ENCODE assay signal across 11 cellular contexts in the genomic region with DNA sequence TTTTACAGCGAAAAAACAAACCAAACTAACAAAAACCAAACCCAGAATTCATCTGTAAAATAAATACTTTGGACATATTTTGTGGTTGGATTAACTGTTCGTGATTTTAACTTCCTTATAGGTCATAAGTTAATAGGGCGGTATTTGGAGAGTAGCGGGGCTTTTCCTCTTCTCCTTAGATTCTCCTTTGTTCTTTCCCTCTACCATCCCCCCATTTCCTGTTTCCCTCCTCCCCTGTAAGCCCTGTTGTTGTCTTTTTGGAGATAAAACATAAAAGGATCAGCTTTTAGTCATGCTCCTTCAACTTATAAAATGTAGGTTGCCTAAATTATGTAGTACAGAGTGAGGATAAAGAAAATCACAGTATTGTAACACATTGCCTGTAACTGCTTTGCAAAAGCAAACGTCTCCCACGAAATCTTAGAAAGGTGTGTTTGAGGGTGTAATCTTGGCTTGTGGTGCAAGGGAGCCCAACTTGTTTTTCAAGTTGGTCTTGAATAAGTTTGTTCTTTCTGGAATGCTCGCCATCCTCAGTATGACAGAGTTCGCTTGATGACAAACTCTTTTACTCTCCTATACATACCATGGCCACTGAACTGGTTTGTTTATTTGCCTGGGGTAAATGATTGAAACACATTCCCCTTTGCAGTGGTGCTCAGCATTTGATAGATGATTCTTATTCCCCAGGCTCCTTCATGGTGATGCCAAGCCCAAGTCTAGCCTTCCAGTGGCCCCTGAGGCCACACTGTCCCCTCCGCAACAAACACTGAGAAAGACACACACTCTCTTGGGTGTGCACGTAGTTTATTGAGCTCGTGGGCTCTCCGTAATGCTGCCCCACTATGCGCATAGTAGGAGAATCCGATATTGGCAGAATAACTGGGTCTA. TPM values are rescaled to one million over a fixed set of nuclear protein-coding genes. Genes with fewer than 3 reads are reported as not detected.
DNase-seq lines count a peak whose midpoint lies in the region; ATAC-seq and TF ChIP-seq lines count a peak whose summit lies in the region.
"Had no signal": no experiment of that assay in that cellular context is flagged by ENCODE, and none has a peak within 500 bp of the region (broad histone marks: within the 10 kb centered on the region; RNA-seq: fewer than 3 reads in every experiment).

No MANE protein-coding gene starts in this region.

- H3K9me3 Mint-ChIP-seq in GM23338, result no peaks in the 10 kb centered on the region

- H3K4me3 Mint-ChIP-seq in GM23338, result peak overlapping the region; percentile 61

- peak overlapping the region; percentile 35 for H3K4me3 ChIP-seq in GM23338
- no peak overlapping the region for H3K4me3 ChIP-seq in Peyer's patch
- H3K4me3 ChIP-seq in rectal smooth muscle tissue (ENCODE audit: low read length), result peak overlapping the region; percentile 17

- H3K9me3 ChIP-seq in Peyer's patch, result no peaks in the 10 kb centered on the region

- TF ChIP-seq POLR2A in Peyer's patch (IDR thresholded peaks at IDR 0.05), result no peak

- H2AFZ ChIP-seq in GM23338, result no peak overlapping the region

- peaks cover 88% of the 10 kb centered on the region for H3K79me2 ChIP-seq in GM23338 (replicated peaks; ENCODE audit: insufficient read depth)

- peaks cover 89% of the 10 kb centered on the region for H3K4me1 Mint-ChIP-seq in GM23338

- H3K36me3 ChIP-seq in GM23338 (ENCODE audit: insufficient read depth) (no peaks in the 10 kb centered on the region), Peyer's patch (no peaks in the 10 kb centered on the region), rectal smooth muscle tissue (ENCODE audit: control insufficient read depth, insufficient read depth, low read length) (no peaks in the 10 kb centered on the region)

- H3F3A ChIP-seq in GM23338 (replicated peaks; ENCODE audit: low read depth), result 0 out of 2 replicates have a peak, but pooled peaks cover 4% of the 10 kb centered on the region

- peak overlapping the region; percentile 97 for H3K27ac Mint-ChIP-seq in GM23338

- peaks cover 29% of the 10 kb centered on the region for H4K20me1 ChIP-seq in GM23338 (replicated peaks; ENCODE audit: insufficient read depth)

- H3K36me3 Mint-ChIP-seq in GM23338 (ENCODE audit: low read depth), result peaks cover 3% of the 10 kb centered on the region; the same call in 1 of the 3 replicates

- peak overlapping the region; percentile 54 for H3K4me2 ChIP-seq in GM23338

- TF ChIP-seq CTCF in GM23338 (conservative IDR thresholded peaks at IDR 0.05; ENCODE audit: low read depth in 2 of 2), result no peak
- no peak for TF ChIP-seq CTCF in Peyer's patch (IDR thresholded peaks at IDR 0.05)
- TF ChIP-seq CTCF in omental fat pad (IDR thresholded peaks at IDR 0.05), result no peak

- peaks cover 5% of the 10 kb centered on the region for H3K27me3 Mint-ChIP-seq in GM23338 (ENCODE audit: insufficient read depth, low read depth, poor library complexity)

- DNase-seq in GM23338 (ENCODE audit: low spot score) (peak; percentile 85), Peyer's patch (no peak), fibroblast of peridontal ligament (ENCODE audit: extremely low read depth) (peak; percentile 31), omental fat pad (ENCODE audit: low spot score) (no peak), ecto neural progenitor cell (ENCODE audit: low spot score) (no peak), substantia nigra (lab: John Stamatoyannopoulos, UW) (no peak)
- DNase-seq: effector memory CD4-positive, alpha-beta T cell; MV-4-11; retina had no signal

- H3K9ac ChIP-seq in rectal smooth muscle tissue (ENCODE audit: low read length), result no peak overlapping the region

- H3K9me2 ChIP-seq in GM23338 (ENCODE audit: insufficient read depth), result no peaks in the 10 kb centered on the region

- ATAC-seq in GM23338 (peak; percentile 8), GM19452 (IDR thresholded peaks at IDR 0.05; ENCODE audit: unreplicated experiment) (no peak), omental fat pad (ENCODE audit: low FRiP score) (no peak)

- H3K27me3 ChIP-seq in GM23338 (ENCODE audit: insufficient read depth), result no peaks in the 10 kb centered on the region
- no peaks in the 10 kb centered on the region for H3K27me3 ChIP-seq in Peyer's patch
- no peaks in the 10 kb centered on the region for H3K27me3 ChIP-seq in rectal smooth muscle tissue (ENCODE audit: control insufficient read depth, insufficient read depth, low read length)

- peaks cover 72% of the 10 kb centered on the region for H3K4me1 ChIP-seq in GM23338 (ENCODE audit: insufficient read depth)
- peaks cover 0 to 33% (median 0%) of the 10 kb centered on the region in 4 donors for H3K4me1 ChIP-seq in Peyer's patch
- peaks cover 33% of the 10 kb centered on the region for H3K4me1 ChIP-seq in rectal smooth muscle tissue (ENCODE audit: control insufficient read depth, insufficient read depth, low read length)

- peak overlapping the region; percentile 85 for H3K27ac ChIP-seq in GM23338 (ENCODE audit: low read depth)
- peak overlapping the region in 3 of 4 donors; percentile 70 to 84 (median 73) for H3K27ac ChIP-seq in Peyer's patch
- peak overlapping the region; percentile 80 for H3K27ac ChIP-seq in rectal smooth muscle tissue (ENCODE audit: low read depth, low read length)
- H3K27ac ChIP-seq in substantia nigra (ENCODE audit: low read depth, low read length, poor library complexity, severe bottlenecking), result no peak overlapping the region

TF ChIP-seq in GM23338, 12 proteins besides CTCF, POLR2A, EP300 and RAD21:
- 0 out of 2 replicates have a peak, but pooled peaks have one; percentile 4 for TF ChIP-seq NANOG (IDR thresholded peaks at IDR 0.05; ENCODE audit: borderline replicate concordance)
- TF ChIP-seq ETS1 (IDR thresholded peaks at IDR 0.05), result peak; percentile 90
- no peak for TF ChIP-seq POLR2AphosphoS5 (IDR thresholded peaks at IDR 0.05; ENCODE audit: low read depth)

RNA-seq across cellular contexts. Expression of gene TEAD1, which starts 49.4 kb away (rescaled TPM):
- total RNA-seq in GM23338 (2014; rRNA removed; shearing (Covaris generic)), result 102 and 103 TPM in 2 replicates
- 24.5 and 28.4 TPM in 2 replicates for polyA plus RNA-seq in GM23338 (2016; fragmentation: Nextera tagmentation; extraction: Ambion mirVana)
- total RNA-seq in Peyer's patch (100 to 1,000 TPM in 1 of 4 donors, 10 to 100 TPM in 3; 34.5 to 125 (median 65.1) TPM), omental fat pad (100 to 1,000 TPM in 2 of 4 donors, 10 to 100 TPM in 2; 81.7 to 123 (median 103) TPM)

Comparison
In these comparisons a context has a peak if more than half of its experiments do, and no peak if none do; other contexts are left out.
1. DNase-seq: peak in GM23338 (single experiment) and fibroblast of peridontal ligament (single experiment); none in Peyer's patch (0 of 3), omental fat pad (single experiment), ecto neural progenitor cell (single experiment) and substantia nigra (0 of 49).
2. H3K4me3 ChIP-seq: peak in GM23338 (single experiment) and rectal smooth muscle tissue (single experiment); none in Peyer's patch (0 of 4).